In the genomic region with DNA sequence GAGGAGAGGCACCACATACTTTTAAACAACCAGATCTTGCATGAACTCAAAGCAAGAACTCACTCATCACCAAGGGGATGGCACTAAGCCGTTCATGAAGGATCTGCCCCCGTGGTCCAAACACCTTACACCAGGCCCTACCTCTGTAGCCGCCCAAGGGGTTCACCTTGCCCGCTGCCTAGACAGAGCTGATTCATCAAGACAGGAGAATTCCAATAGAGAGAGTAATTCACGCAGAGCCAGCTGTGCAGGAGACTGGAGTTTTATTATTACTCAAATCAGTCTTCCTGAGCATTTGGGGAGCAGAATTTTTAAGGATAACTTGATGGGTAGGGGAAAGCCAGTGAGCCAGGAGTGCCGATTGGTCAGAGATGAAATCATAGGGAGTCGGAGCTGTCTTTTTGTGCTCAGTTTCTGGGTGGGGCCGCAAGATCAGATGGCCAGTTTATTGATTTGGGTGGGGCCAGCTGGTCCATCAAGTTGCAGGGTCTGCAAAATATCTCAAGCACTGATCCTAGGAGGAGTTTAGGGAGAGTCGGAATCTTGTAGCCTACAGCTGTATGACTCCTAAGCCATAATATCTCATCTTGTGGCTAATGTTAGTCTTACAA, we compare ENCODE assay signal across 23 cellular contexts.
DNase-seq lines count a peak whose midpoint lies in the region; ATAC-seq and TF ChIP-seq lines count a peak whose summit lies in the region.
"Had no signal": no experiment of that assay in that cellular context is flagged by ENCODE, and none has a peak within 500 bp of the region (broad histone marks: within the 10 kb centered on the region; RNA-seq: fewer than 3 reads in every experiment).

No MANE protein-coding gene starts in this region.

- DNase-seq in ELR (ENCODE audit: low read depth), result peak; percentile 26
- DNase-seq in PC-3, result peak; percentile 18
- no peak for DNase-seq in endothelial cell (ENCODE audit: low spot score)
- no peak for DNase-seq in mesothelial cell of epicardium (ENCODE audit: low spot score in 2 of 2, unreplicated experiment in 2 of 2)
- DNase-seq in hypothalamus (lab: John Stamatoyannopoulos, UW), result no peak
- DNase-seq in GF-D8 (lab: John Stamatoyannopoulos, UW), result no peak
- DNase-seq in foreskin fibroblast, result no peak
- DNase-seq: activated T-cell treated with anti-CD3 and anti-CD28 coated beads, Interleukin-2, amount 50 U/mL, for 1 hour; HFFc6; left lung; NCI-H1105 treated with DMSO at 0.1 percent for 48 hours; NCI-H2107; pancreas; SIG-M5; stimulated activated CD4-positive, alpha-beta T cell treated with anti-CD3 and anti-CD28 coated beads, Interleukin-4, amount 100 ng/mL, for 1 hour; T-cell had no signal

- no peak overlapping the region for H3K9ac ChIP-seq in PC-3 (ENCODE audit: low read length)

- TF ChIP-seq CTCF in PC-3 (conservative IDR thresholded peaks at IDR 0.05; ENCODE audit: low read depth, low read length) (no peak), endothelial cell (IDR thresholded peaks at IDR 0.05; ENCODE audit: unreplicated experiment) (no peak), mesothelial cell of epicardium (IDR thresholded peaks at IDR 0.05; ENCODE audit: unreplicated experiment) (no peak), foreskin fibroblast (IDR thresholded peaks at IDR 0.05; ENCODE audit: low read depth, low read length) (no peak)

- no peaks in the 10 kb centered on the region for H3K9me3 ChIP-seq in PC-3 (ENCODE audit: low read length)
- H3K9me3 ChIP-seq: breast epithelium, left lung, pancreas, vagina had no signal

- no peak overlapping the region for H3K4me2 ChIP-seq in PC-3 (ENCODE audit: low read length)

- no peak overlapping the region for H3K4me3 Mint-ChIP-seq in endothelial cell (ENCODE audit: unreplicated experiment)
- no peak overlapping the region for H3K4me3 Mint-ChIP-seq in mesothelial cell of epicardium
- H3K4me3 Mint-ChIP-seq: HFFc6; natural killer cell treated with Interleukin-12 subunit alpha and Interleukin-12 subunit beta and Interleukin-15 and Interleukin-18, amount 100 ng/mL, for 72 hours; stimulated activated memory B cell treated with anti-CD40 and anti-IgM and Interleukin-4, amounts not matched to agents 10 μg/mL and 1 μg/mL and 100 μg/mL, for 72 hours; T-cell had no signal

- H2AFZ ChIP-seq in PC-3 (ENCODE audit: low read length), result no peak overlapping the region

- H3K27ac ChIP-seq in PC-3 (ENCODE audit: low read length), result no peak overlapping the region
- H3K27ac ChIP-seq: breast epithelium, C4-2B, left lung, pancreas, vagina had no signal

- CTCF ChIA-PET in PC-3 (lab: Charles Lee), result no interaction called here

- intact Hi-C loops in PC-3 (cut with micrococcal nuclease), result no loop called here

- no peaks in the 10 kb centered on the region for H3K36me3 Mint-ChIP-seq in endothelial cell (ENCODE audit: low read depth, unreplicated experiment)
- H3K36me3 Mint-ChIP-seq in mesothelial cell of epicardium, result peaks cover 4% of the 10 kb centered on the region
- H3K36me3 Mint-ChIP-seq: IgD-negative memory B cell; natural killer cell treated with Interleukin-12 subunit alpha and Interleukin-12 subunit beta and Interleukin-15 and Interleukin-18, amount 100 ng/mL, for 72 hours; stimulated activated memory B cell treated with anti-CD40 and anti-IgM and Interleukin-4, amounts not matched to agents 10 μg/mL and 1 μg/mL and 100 μg/mL, for 72 hours; T-cell had no signal

- BruUV-seq in PC-3 (replicated peaks; lab: Mats Ljungman, UMichigan), result no TSS peak

- H3K27ac Mint-ChIP-seq in endothelial cell (ENCODE audit: unreplicated experiment) (peak overlapping the region; percentile 84), mesothelial cell of epicardium (peak overlapping the region; percentile 49)
- H3K27ac Mint-ChIP-seq: HFFc6; IgD-negative memory B cell; natural killer cell treated with Interleukin-12 subunit alpha and Interleukin-12 subunit beta and Interleukin-15 and Interleukin-18, amount 100 ng/mL, for 72 hours; stimulated activated memory B cell treated with anti-CD40 and anti-IgM and Interleukin-4, amounts not matched to agents 10 μg/mL and 1 μg/mL and 100 μg/mL, for 72 hours; T-cell had no signal

- POLR2A ChIA-PET in PC-3 (lab: Charles Lee; ENCODE audit: unreplicated experiment), result no interaction called here

- H3K4me1 Mint-ChIP-seq in endothelial cell (ENCODE audit: unreplicated experiment) (peaks cover 28% of the 10 kb centered on the region), mesothelial cell of epicardium (peaks cover 48% of the 10 kb centered on the region)
- H3K4me1 Mint-ChIP-seq: IgD-negative memory B cell; stimulated activated memory B cell treated with anti-CD40 and anti-IgM and Interleukin-4, amounts not matched to agents 10 μg/mL and 1 μg/mL and 100 μg/mL, for 72 hours; T-cell had no signal

- H3K4me3 ChIP-seq in PC-3 (ENCODE audit: low read length) (no peak overlapping the region), foreskin fibroblast (ENCODE audit: low read depth in 1 of 2, low read length in 2 of 2) (no peak overlapping the region)
- H3K4me3 ChIP-seq: breast epithelium, left lung, pancreas, vagina had no signal

- H3K9me3 Mint-ChIP-seq in endothelial cell (ENCODE audit: unreplicated experiment) (no peaks in the 10 kb centered on the region), mesothelial cell of epicardium (peaks cover 4% of the 10 kb centered on the region)

- H3K36me3 ChIP-seq in PC-3 (ENCODE audit: low read depth, low read length), result no peaks in the 10 kb centered on the region
- H3K36me3 ChIP-seq: breast epithelium, left lung, pancreas, vagina had no signal

- H3F3A ChIP-seq in PC-3 (ENCODE audit: low read length, unreplicated experiment), result no peaks in the 10 kb centered on the region

- no peaks in the 10 kb centered on the region for H4K20me1 ChIP-seq in PC-3 (ENCODE audit: low read length)

- ATAC-seq in PC-3 (no peak), GM18520 (IDR thresholded peaks at IDR 0.05; ENCODE audit: unreplicated experiment) (no peak)
- ATAC-seq: left lung; natural killer cell treated with Interleukin-12 subunit alpha and Interleukin-12 subunit beta and Interleukin-15 and Interleukin-18, amount 100 ng/mL, for 72 hours; pancreas; stimulated activated memory B cell treated with anti-CD40 and anti-IgM and Interleukin-4, amounts not matched to agents 10 μg/mL and 1 μg/mL and 100 μg/mL, for 72 hours; T-cell had no signal

- H3K9me2 ChIP-seq in PC-3 (replicated peaks; ENCODE audit: low read length), result no peaks in the 10 kb centered on the region

- peaks cover 21% of the 10 kb centered on the region for H3K4me1 ChIP-seq in PC-3 (ENCODE audit: insufficient read depth, low read length)
- H3K4me1 ChIP-seq: breast epithelium had no signal

- no peaks in the 10 kb centered on the region for H3K27me3 Mint-ChIP-seq in endothelial cell (ENCODE audit: unreplicated experiment)
- no peaks in the 10 kb centered on the region for H3K27me3 Mint-ChIP-seq in mesothelial cell of epicardium (ENCODE audit: low read depth)
- H3K27me3 Mint-ChIP-seq: IgD-negative memory B cell; natural killer cell treated with Interleukin-12 subunit alpha and Interleukin-12 subunit beta and Interleukin-15 and Interleukin-18, amount 100 ng/mL, for 72 hours; stimulated activated memory B cell treated with anti-CD40 and anti-IgM and Interleukin-4, amounts not matched to agents 10 μg/mL and 1 μg/mL and 100 μg/mL, for 72 hours; T-cell had no signal

- H3K27me3 ChIP-seq in PC-3 (ENCODE audit: low read length), result no peaks in the 10 kb centered on the region
- H3K27me3 ChIP-seq: breast epithelium, left lung, pancreas, vagina had no signal

- no peaks in the 10 kb centered on the region for H3K79me2 ChIP-seq in PC-3 (ENCODE audit: low read length)

Comparison
In these comparisons a context has a peak if more than half of its experiments do, and no peak if none do; other contexts are left out.
1. DNase-seq: peak in ELR (single experiment) and PC-3 (single experiment); none in endothelial cell (single experiment), mesothelial cell of epicardium (0 of 2), hypothalamus (0 of 51), GF-D8 (single experiment) and foreskin fibroblast (0 of 2).